12 cellular contexts compared by ENCODE assay signal in genomic region chr2:147463881-147464520, GRCh38.
DNase-seq lines count a peak whose midpoint lies in the region; ATAC-seq and TF ChIP-seq lines count a peak whose summit lies in the region.
"Had no signal": no experiment of that assay in that cellular context is flagged by ENCODE, and none has a peak within 500 bp of the region (broad histone marks: within the 10 kb centered on the region; RNA-seq: fewer than 3 reads in every experiment).

No MANE protein-coding gene starts in this region.

- TF ChIP-seq EP300 in upper lobe of left lung (IDR thresholded peaks at IDR 0.05) = no peak

- H3K27me3 ChIP-seq in right lobe of liver (no peaks in the 10 kb centered on the region), upper lobe of left lung (no peaks in the 10 kb centered on the region)
- H3K27me3 ChIP-seq: neutrophil had no signal

- peaks cover 0 to 13% (median 2%) of the 10 kb centered on the region in 4 donors for H3K4me1 ChIP-seq in right lobe of liver
- no peaks in the 10 kb centered on the region for H3K4me1 ChIP-seq in upper lobe of left lung

- TF ChIP-seq CTCF in right lobe of liver (IDR thresholded peaks at IDR 0.05) (no peak), upper lobe of left lung (IDR thresholded peaks at IDR 0.05) (no peak)

- TF ChIP-seq POLR2A in right lobe of liver (IDR thresholded peaks at IDR 0.05) = no peak
- TF ChIP-seq POLR2A in upper lobe of left lung (IDR thresholded peaks at IDR 0.05) = no peak

- peak; percentile 85 for ATAC-seq in GM18520 (IDR thresholded peaks at IDR 0.05; ENCODE audit: unreplicated experiment)
- ATAC-seq in GM21786 (IDR thresholded peaks at IDR 0.05; ENCODE audit: unreplicated experiment) = peak; percentile 97
- peak; percentile 94 for ATAC-seq in HG03432 (IDR thresholded peaks at IDR 0.05; ENCODE audit: unreplicated experiment)
- peak; percentile 21 to 64 (median 58) for ATAC-seq in right lobe of liver
- no peak for ATAC-seq in upper lobe of left lung (ENCODE audit: low FRiP score in 2 of 2)

- no peaks in the 10 kb centered on the region for H3K9me3 ChIP-seq in right lobe of liver
- no peaks in the 10 kb centered on the region for H3K9me3 ChIP-seq in upper lobe of left lung
- H3K9me3 ChIP-seq: neutrophil had no signal

- H3K27ac ChIP-seq in right lobe of liver (no peak overlapping the region), upper lobe of left lung (no peak overlapping the region)
- H3K27ac ChIP-seq: C4-2B, neutrophil had no signal

- WGBS in right lobe of liver (ENCODE audit: insufficient coverage, low coverage, low lambda C conversion rate, missing lambda C conversion rate) = 71% methylated on average over 8 of the region's 8 CpGs
- 83 to 87% methylated on average over 8 of the region's 8 CpGs for WGBS in upper lobe of left lung, 2 donors

- H3K36me3 ChIP-seq in right lobe of liver (no peaks in the 10 kb centered on the region), upper lobe of left lung (no peaks in the 10 kb centered on the region)
- H3K36me3 ChIP-seq: neutrophil had no signal

- intact Hi-C loops in right lobe of liver (cut with DNase I) = no loop called here

- H3K4me3 ChIP-seq in right lobe of liver (no peak overlapping the region), upper lobe of left lung (no peak overlapping the region)

- DNase-seq in right lobe of liver = no peak
- DNase-seq in T-helper 2 cell = no peak
- no peak for DNase-seq in upper lobe of left lung
- DNase-seq in NCI-H2227 (lab: John Stamatoyannopoulos, UW; ENCODE audit: unreplicated experiment) = no peak
- no peak for DNase-seq in putamen (ENCODE audit: low spot score)
- DNase-seq: KG1, T-helper 9 cell had no signal

Comparison
In these comparisons a context has a peak if more than half of its experiments do, and no peak if none do; other contexts are left out.
1. ATAC-seq: peak in GM18520 (single experiment), GM21786 (single experiment), HG03432 (single experiment) and right lobe of liver (4 of 4); none in upper lobe of left lung (0 of 2).